ENCODE assay signal across 18 cellular contexts in genomic region chr2:121524650-121525425, GRCh38. TPM values are rescaled to one million over a fixed set of nuclear protein-coding genes. Genes with fewer than 3 reads are reported as not detected.
DNase-seq lines count a peak whose midpoint lies in the region; ATAC-seq and TF ChIP-seq lines count a peak whose summit lies in the region.
"Had no signal": no experiment of that assay in that cellular context is flagged by ENCODE, and none has a peak within 500 bp of the region (broad histone marks: within the 10 kb centered on the region; RNA-seq: fewer than 3 reads in every experiment).

No MANE protein-coding gene starts in this region.

- H3K27ac ChIP-seq in adrenal gland: peak overlapping the region; percentile 27 to 72 (median 67)
- peak overlapping the region in 6 of 10 donors; percentile 11 to 47 (median 29) for H3K27ac ChIP-seq in heart right ventricle
- H3K27ac ChIP-seq: ovary had no signal

- intact Hi-C loops in adrenal gland (cut with DNase I) (loop anchor here in 1 of 2 donors (10.0 kb wide), 1 partner anchor 120 kb away; no protein-coding TSS in a partner anchor), heart right ventricle (cut with DNase I) (loop anchor here in 6 of 10 donors (5.0 to 10.0 kb wide), 4 partner anchors 33 to 190 kb away; no protein-coding TSS in a partner anchor)

- H3K27me3 ChIP-seq in adrenal gland (no peaks in the 10 kb centered on the region), heart right ventricle (no peaks in the 10 kb centered on the region)
- H3K27me3 ChIP-seq: ovary had no signal

- H3K27me3 Mint-ChIP-seq in activated CD8-positive, alpha-beta memory T cell treated with anti-CD3 and anti-CD28 coated beads, Interleukin-2, amount 10 ng/mL, durations not matched to agents 7 days and 5 days: no peaks in the 10 kb centered on the region
- H3K27me3 Mint-ChIP-seq in stimulated activated memory B cell treated with anti-CD40 and anti-IgM and Interleukin-4, amounts not matched to agents 10 μg/mL and 1 μg/mL and 100 μg/mL, for 72 hours: no peaks in the 10 kb centered on the region
- H3K27me3 Mint-ChIP-seq: activated T-helper 17 cell treated with anti-CD3 and anti-CD28 coated beads, Interleukin-2, amount 50 U/mL, for 72 hours had no signal

- DNase-seq in activated CD8-positive, alpha-beta memory T cell treated with anti-CD3 and anti-CD28 coated beads, Interleukin-2, amount 10 ng/mL, durations not matched to agents 7 days and 5 days: no peak
- DNase-seq in activated CD8-positive, alpha-beta memory T cell treated with anti-CD3 and anti-CD28 coated beads, Interleukin-2, amount 50 U/mL, for 4 hours: no peak
- DNase-seq in adrenal gland: peak in 4 of 7 donors; percentile 36 to 53 (median 43)
- no peak for DNase-seq in heart right ventricle
- no peak for DNase-seq in H4 (ENCODE audit: low spot score)
- DNase-seq: DND-41, foreskin fibroblast, GOT3, immature natural killer cell, NCI-H2107, ovary had no signal

- H3K36me3 Mint-ChIP-seq in activated CD8-positive, alpha-beta memory T cell treated with anti-CD3 and anti-CD28 coated beads, Interleukin-2, amount 10 ng/mL, durations not matched to agents 7 days and 5 days: peaks cover 46% of the 10 kb centered on the region
- H3K36me3 Mint-ChIP-seq in stimulated activated memory B cell treated with anti-CD40 and anti-IgM and Interleukin-4, amounts not matched to agents 10 μg/mL and 1 μg/mL and 100 μg/mL, for 72 hours: peaks cover 67% of the 10 kb centered on the region

- H3K4me3 ChIP-seq in adrenal gland (no peak overlapping the region), heart right ventricle (no peak overlapping the region)
- H3K4me3 ChIP-seq: ovary, smooth muscle cell had no signal

- H3K9me3 ChIP-seq in adrenal gland (replicated peaks in 1 of 3) (no peaks in the 10 kb centered on the region), heart right ventricle (no peaks in the 10 kb centered on the region)
- H3K9me3 ChIP-seq: ovary had no signal

- no peak overlapping the region for H3K4me3 Mint-ChIP-seq in activated CD8-positive, alpha-beta memory T cell treated with anti-CD3 and anti-CD28 coated beads, Interleukin-2, amount 10 ng/mL, durations not matched to agents 7 days and 5 days
- H3K4me3 Mint-ChIP-seq in stimulated activated memory B cell treated with anti-CD40 and anti-IgM and Interleukin-4, amounts not matched to agents 10 μg/mL and 1 μg/mL and 100 μg/mL, for 72 hours: no peak overlapping the region
- H3K4me3 Mint-ChIP-seq: immature natural killer cell had no signal

- TF ChIP-seq CTCF in adrenal gland (IDR thresholded peaks at IDR 0.05) (no peak), heart right ventricle (IDR thresholded peaks at IDR 0.05) (no peak)

- peaks cover 0 to 30% of the 10 kb centered on the region in 2 donors for H3K36me3 ChIP-seq in adrenal gland (replicated peaks in 1 of 2)
- H3K36me3 ChIP-seq in heart right ventricle: peaks cover 0 to 75% (median 6%) of the 10 kb centered on the region in 9 donors
- H3K36me3 ChIP-seq: ovary had no signal

- no peak for TF ChIP-seq POLR2A in adrenal gland (IDR thresholded peaks at IDR 0.05)

- no peaks in the 10 kb centered on the region for H3K9me3 Mint-ChIP-seq in activated CD8-positive, alpha-beta memory T cell treated with anti-CD3 and anti-CD28 coated beads, Interleukin-2, amount 10 ng/mL, durations not matched to agents 7 days and 5 days (ENCODE audit: low read depth)
- H3K9me3 Mint-ChIP-seq in stimulated activated memory B cell treated with anti-CD40 and anti-IgM and Interleukin-4, amounts not matched to agents 10 μg/mL and 1 μg/mL and 100 μg/mL, for 72 hours: no peaks in the 10 kb centered on the region
- H3K9me3 Mint-ChIP-seq: activated T-helper 17 cell treated with anti-CD3 and anti-CD28 coated beads, Interleukin-2, amount 50 U/mL, for 72 hours; immature natural killer cell had no signal

- CTCF ChIA-PET in activated CD8-positive, alpha-beta memory T cell treated with anti-CD3 and anti-CD28 coated beads, Interleukin-2, amount 10 ng/mL, durations not matched to agents 7 days and 5 days (lab: Charles Lee): no interaction called here

- H3K4me1 Mint-ChIP-seq in activated CD8-positive, alpha-beta memory T cell treated with anti-CD3 and anti-CD28 coated beads, Interleukin-2, amount 10 ng/mL, durations not matched to agents 7 days and 5 days: peaks cover 38% of the 10 kb centered on the region
- peaks cover 34% of the 10 kb centered on the region for H3K4me1 Mint-ChIP-seq in stimulated activated memory B cell treated with anti-CD40 and anti-IgM and Interleukin-4, amounts not matched to agents 10 μg/mL and 1 μg/mL and 100 μg/mL, for 72 hours

- WGBS in adrenal gland, 4 donors: 37 to 49% (median 44%) methylated on average over 9 of the region's 9 CpGs
- WGBS in heart right ventricle, 2 donors: 33 to 47% methylated on average over 9 of the region's 9 CpGs

- H3K27ac Mint-ChIP-seq in activated CD8-positive, alpha-beta memory T cell treated with anti-CD3 and anti-CD28 coated beads, Interleukin-2, amount 10 ng/mL, durations not matched to agents 7 days and 5 days: peak overlapping the region; percentile 36
- peak overlapping the region; percentile 27 for H3K27ac Mint-ChIP-seq in stimulated activated memory B cell treated with anti-CD40 and anti-IgM and Interleukin-4, amounts not matched to agents 10 μg/mL and 1 μg/mL and 100 μg/mL, for 72 hours

- ATAC-seq in activated CD8-positive, alpha-beta memory T cell treated with anti-CD3 and anti-CD28 coated beads, Interleukin-2, amount 10 ng/mL, durations not matched to agents 7 days and 5 days: no peak
- ATAC-seq in heart right ventricle (peak in 7 of 8 donors; percentile 18 to 65 (median 53)), GM21515 (IDR thresholded peaks at IDR 0.05; ENCODE audit: unreplicated experiment) (no peak)
- no peak for ATAC-seq in stimulated activated memory B cell treated with anti-CD40 and anti-IgM and Interleukin-4, amounts not matched to agents 10 μg/mL and 1 μg/mL and 100 μg/mL, for 72 hours
- ATAC-seq in activated CD4-positive, CD25-positive, alpha-beta regulatory T cell treated with anti-CD3 and anti-CD28 coated beads, Interleukin-2, amount 50 U/mL, for 24 hours: no peak
- ATAC-seq: activated T-helper 17 cell treated with anti-CD3 and anti-CD28 coated beads, Interleukin-2, amount 50 U/mL, for 72 hours had no signal

- peaks cover 17 to 47% of the 10 kb centered on the region in 2 donors for H3K4me1 ChIP-seq in adrenal gland (replicated peaks in 1 of 2)
- H3K4me1 ChIP-seq in heart right ventricle: peaks cover 4 to 68% (median 61%) of the 10 kb centered on the region in 9 donors

RNA-seq across cellular contexts. Expression of gene RNU4ATAC, which starts 5.8 kb away (rescaled TPM):
- not detected for total RNA-seq in activated CD8-positive, alpha-beta memory T cell treated with anti-CD3 and anti-CD28 coated beads, Interleukin-2, amount 10 ng/mL, durations not matched to agents 7 days and 5 days
- total RNA-seq in adrenal gland: not detected
- polyA plus RNA-seq in adrenal gland: not detected
- total RNA-seq in heart right ventricle: not detected
- polyA plus RNA-seq in heart right ventricle: not detected
- not detected in 2 replicates for total RNA-seq in H4 (2014; rRNA removed; shearing (Covaris generic))
- total RNA-seq: activated T-helper 17 cell treated with anti-CD3 and anti-CD28 coated beads, Interleukin-2, amount 50 U/mL, for 72 hours; astrocyte; mesenteric fat pad; ovary; smooth muscle cell had no signal
- polyA plus RNA-seq: immature natural killer cell, ovary had no signal

Comparison
In these comparisons a context has a peak if more than half of its experiments do, and no peak if none do; other contexts are left out.
1. ATAC-seq: peak in heart right ventricle (7 of 8); none in activated CD8-positive, alpha-beta memory T cell treated with anti-CD3 and anti-CD28 coated beads, Interleukin-2, amount 10 ng/mL, durations not matched to agents 7 days and 5 days (single experiment), stimulated activated memory B cell treated with anti-CD40 and anti-IgM and Interleukin-4, amounts not matched to agents 10 μg/mL and 1 μg/mL and 100 μg/mL, for 72 hours (single experiment), GM21515 (single experiment) and activated CD4-positive, CD25-positive, alpha-beta regulatory T cell treated with anti-CD3 and anti-CD28 coated beads, Interleukin-2, amount 50 U/mL, for 24 hours (0 of 2).
2. DNase-seq: peak in adrenal gland (4 of 7); none in activated CD8-positive, alpha-beta memory T cell treated with anti-CD3 and anti-CD28 coated beads, Interleukin-2, amount 10 ng/mL, durations not matched to agents 7 days and 5 days (single experiment), activated CD8-positive, alpha-beta memory T cell treated with anti-CD3 and anti-CD28 coated beads, Interleukin-2, amount 50 U/mL, for 4 hours (single experiment), heart right ventricle (0 of 2) and H4 (single experiment).